9 cellular contexts compared by ENCODE assay signal in the genomic region with DNA sequence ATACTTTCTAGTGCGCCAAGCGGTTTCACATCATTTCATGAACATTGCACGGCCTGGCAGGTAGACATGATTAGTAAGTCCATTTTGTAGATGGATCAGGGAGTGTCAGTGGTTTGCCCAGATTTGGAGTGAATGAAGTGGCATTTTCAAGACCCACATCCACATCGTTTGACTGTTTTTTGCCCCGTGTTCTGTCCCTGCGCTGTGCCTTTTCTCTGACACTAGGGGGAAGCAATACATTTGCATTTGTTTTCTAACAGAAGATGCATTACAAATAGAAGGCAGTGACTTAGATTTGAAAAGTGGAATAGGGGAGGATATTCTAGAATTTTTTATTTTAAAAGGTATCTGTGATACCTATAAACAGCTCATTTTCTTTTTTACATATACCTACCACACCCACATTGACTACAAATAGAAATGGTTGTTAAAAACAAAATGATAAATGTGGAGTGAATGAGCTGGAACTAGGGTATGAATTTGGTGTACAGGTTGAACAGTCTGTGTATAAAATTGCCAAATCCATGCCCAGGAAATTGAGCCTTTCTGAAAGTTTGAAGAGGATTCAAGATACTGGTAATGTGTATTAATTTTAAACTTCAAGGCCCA.
DNase-seq lines count a peak whose midpoint lies in the region; ATAC-seq and TF ChIP-seq lines count a peak whose summit lies in the region.
"Had no signal": no experiment of that assay in that cellular context is flagged by ENCODE, and none has a peak within 500 bp of the region (broad histone marks: within the 10 kb centered on the region; RNA-seq: fewer than 3 reads in every experiment).

No MANE protein-coding gene starts in this region.

- no peaks in the 10 kb centered on the region for H3K27me3 Mint-ChIP-seq in activated T-cell treated with anti-CD3 and anti-CD28 coated beads, Interleukin-2, amount 50 U/mL, for 24 hours
- H3K27me3 Mint-ChIP-seq: central memory CD8-positive, alpha-beta T cell had no signal

- DNase-seq in right atrium auricular region (ENCODE audit: low spot score) (no peak), Right ventricle myocardium superior (no peak), iPS-NIHi7 (ENCODE audit: extremely low spot score) (peak; percentile 24)
- no peak for DNase-seq in activated T-cell treated with anti-CD3 and anti-CD28 coated beads, Interleukin-2, amount 50 U/mL, for 24 hours

- peak; percentile 16 to 50 for TF ChIP-seq CTCF in right atrium auricular region (IDR thresholded peaks at IDR 0.05)

- ATAC-seq in Right ventricle myocardium superior (ENCODE audit: poor library complexity) (no peak), HG03442 (IDR thresholded peaks at IDR 0.05; ENCODE audit: unreplicated experiment) (peak; percentile 74), SK-N-SH treated with all-trans-retinoic acid at 6 μM for 48 hours (peak; percentile 87), HG02973 (IDR thresholded peaks at IDR 0.05; ENCODE audit: unreplicated experiment) (no peak), GM19467 (IDR thresholded peaks at IDR 0.05; ENCODE audit: unreplicated experiment) (no peak)

- H3K27ac Mint-ChIP-seq in activated T-cell treated with anti-CD3 and anti-CD28 coated beads, Interleukin-2, amount 50 U/mL, for 24 hours, result no peak overlapping the region

- no peak overlapping the region for H3K4me3 Mint-ChIP-seq in activated T-cell treated with anti-CD3 and anti-CD28 coated beads, Interleukin-2, amount 50 U/mL, for 24 hours
- H3K4me3 Mint-ChIP-seq: central memory CD8-positive, alpha-beta T cell had no signal

- H3K36me3 ChIP-seq in right atrium auricular region, result peaks cover 11% of the 10 kb centered on the region

- no peaks in the 10 kb centered on the region for H3K9me3 Mint-ChIP-seq in activated T-cell treated with anti-CD3 and anti-CD28 coated beads, Interleukin-2, amount 50 U/mL, for 24 hours
- H3K9me3 Mint-ChIP-seq: central memory CD8-positive, alpha-beta T cell had no signal

- no peak overlapping the region for H3K4me3 ChIP-seq in right atrium auricular region

- no peaks in the 10 kb centered on the region for H3K4me1 Mint-ChIP-seq in activated T-cell treated with anti-CD3 and anti-CD28 coated beads, Interleukin-2, amount 50 U/mL, for 24 hours (ENCODE audit: low read depth)
- H3K4me1 Mint-ChIP-seq: central memory CD8-positive, alpha-beta T cell had no signal

- intact Hi-C loops in Right ventricle myocardium superior (cut with DNase I), result no loop called here

- H3K27ac ChIP-seq in right atrium auricular region, result no peak overlapping the region

- no peaks in the 10 kb centered on the region for H3K4me1 ChIP-seq in right atrium auricular region

- H3K36me3 Mint-ChIP-seq in activated T-cell treated with anti-CD3 and anti-CD28 coated beads, Interleukin-2, amount 50 U/mL, for 24 hours (ENCODE audit: low read depth), result peaks cover 35% of the 10 kb centered on the region

- H3K9me3 ChIP-seq in right atrium auricular region, result no peaks in the 10 kb centered on the region

- H3K27me3 ChIP-seq in right atrium auricular region, result no peaks in the 10 kb centered on the region

TF ChIP-seq in SK-N-SH treated with all-trans-retinoic acid at 6 μM for 48 hours, 23 proteins besides CTCF, POLR2A, EP300 and RAD21:
- TF ChIP-seq TCF4 (CRISPR knock-in tag; IDR thresholded peaks at IDR 0.05; ENCODE audit: borderline replicate concordance) (no peak), ZNF70 (CRISPR knock-in tag; IDR thresholded peaks at IDR 0.05) (peak; percentile 54; the same call in 1 of the 2 replicates)

Comparison
In these comparisons a context has a peak if more than half of its experiments do, and no peak if none do; other contexts are left out.
1. ATAC-seq: peak in HG03442 (single experiment) and SK-N-SH treated with all-trans-retinoic acid at 6 μM for 48 hours (single experiment); none in Right ventricle myocardium superior (single experiment), HG02973 (single experiment) and GM19467 (single experiment).